ENCODE assay signal across 7 cellular contexts in genomic region chr17:44115585-44116415, GRCh38. TPM values are rescaled to one million over a fixed set of nuclear protein-coding genes. Genes with fewer than 3 reads are reported as not detected.
DNase-seq lines count a peak whose midpoint lies in the region; ATAC-seq and TF ChIP-seq lines count a peak whose summit lies in the region.

No MANE protein-coding gene starts in this region.

- H3K36me3 ChIP-seq in MG63 (no peaks in the 10 kb centered on the region; the same call in 1 of the 2 replicates), body of pancreas (replicated peaks in 1 of 2; ENCODE audit: insufficient read depth in 1 of 2, low read depth in 2 of 2) (no peaks in the 10 kb centered on the region)

- H3K27ac ChIP-seq in body of pancreas, result no peak overlapping the region

- DNase-seq in ELR (ENCODE audit: low read depth) (peak; percentile 75), MG63 (peak; percentile 56), body of pancreas (peak in 1 of 4 donors; percentile 44), lung microvascular endothelial cell (ENCODE audit: low read depth in 2 of 2) (peak; percentile 55 to 67)

- H3K9me3 ChIP-seq in MG63 (no peaks in the 10 kb centered on the region), body of pancreas (no peaks in the 10 kb centered on the region)

- H3K27me3 ChIP-seq in MG63 (no peaks in the 10 kb centered on the region), body of pancreas (no peaks in the 10 kb centered on the region)

- intact Hi-C loops in body of pancreas (cut with DNase I), result loop anchor here (5.0 kb wide), 1 partner anchor 48 kb away; the partner anchor contains the start of gene LSM12

- ATAC-seq in body of pancreas (no peak), HG03280 (IDR thresholded peaks at IDR 0.05; ENCODE audit: unreplicated experiment) (no peak), GM21723 (IDR thresholded peaks at IDR 0.05; ENCODE audit: unreplicated experiment) (no peak), GM19467 (IDR thresholded peaks at IDR 0.05; ENCODE audit: unreplicated experiment) (no peak)

- TF ChIP-seq CTCF in body of pancreas (IDR thresholded peaks at IDR 0.05), result peak in 6 of 7 experiments; percentile 35 to 55 (median 49)

- H3K4me1 ChIP-seq in body of pancreas, result peaks cover 42% of the 10 kb centered on the region

- TF ChIP-seq POLR2A in body of pancreas (IDR thresholded peaks at IDR 0.05), result no peak

- H3K4me3 ChIP-seq in MG63, result no peak overlapping the region
- H3K4me3 ChIP-seq in body of pancreas, result no peak overlapping the region

- 53 to 71% methylated on average over 6 to 11 of the region's 11 CpGs for WGBS in body of pancreas, 2 donors

RNA-seq across cellular contexts. Expression of gene HDAC5, which starts 7.6 kb away (rescaled TPM):
- 31.9 and 50.4 TPM in 2 replicates for total RNA-seq in MG63 (2014; rRNA removed; shearing (Covaris generic); ENCODE audit: low replicate concordance)
- total RNA-seq in body of pancreas (10 to 100 TPM; 25.4 to 45.7 TPM), lung microvascular endothelial cell (28.2 and 32.9 TPM in 2 replicates)

RNA-seq across cellular contexts. Expression of gene HROB, which starts 25.9 kb away (rescaled TPM):
- total RNA-seq in MG63 (2014; rRNA removed; shearing (Covaris generic); ENCODE audit: low replicate concordance), result 3.8 and 6.5 TPM in 2 replicates
- under 1 TPM; 0.26 to 0.99 TPM for total RNA-seq in body of pancreas
- 0.99 and 1.5 TPM in 2 replicates for total RNA-seq in lung microvascular endothelial cell

RNA-seq across cellular contexts. Expression of gene G6PC3, which starts 45.3 kb away (rescaled TPM):
- total RNA-seq in MG63 (2014; rRNA removed; shearing (Covaris generic); ENCODE audit: low replicate concordance), result 9.4 and 22.8 TPM in 2 replicates
- total RNA-seq in body of pancreas, result 10 to 100 TPM; 11.9 to 12.9 TPM
- total RNA-seq in lung microvascular endothelial cell, result 24.6 and 25.2 TPM in 2 replicates

RNA-seq across cellular contexts. Expression of gene LSM12, which starts 49.3 kb away (rescaled TPM):
- 107 and 128 TPM in 2 replicates for total RNA-seq in MG63 (2014; rRNA removed; shearing (Covaris generic); ENCODE audit: low replicate concordance)
- 10 to 100 TPM; 14.8 to 19.4 TPM for total RNA-seq in body of pancreas
- total RNA-seq in lung microvascular endothelial cell, result 18.7 and 20.9 TPM in 2 replicates

RNA-seq across cellular contexts. Expression of gene ASB16, which starts 54.7 kb away (rescaled TPM):
- not detected in 2 replicates for total RNA-seq in MG63 (2014; rRNA removed; shearing (Covaris generic); ENCODE audit: low replicate concordance)
- 10 to 100 TPM in 1 of 2 donors, 1 to 10 TPM in 1; 3.9 to 10.5 TPM for total RNA-seq in body of pancreas
- total RNA-seq in lung microvascular endothelial cell, result not detected in 2 replicates
